ENCODE assay signal across 22 cellular contexts in the genomic region with DNA sequence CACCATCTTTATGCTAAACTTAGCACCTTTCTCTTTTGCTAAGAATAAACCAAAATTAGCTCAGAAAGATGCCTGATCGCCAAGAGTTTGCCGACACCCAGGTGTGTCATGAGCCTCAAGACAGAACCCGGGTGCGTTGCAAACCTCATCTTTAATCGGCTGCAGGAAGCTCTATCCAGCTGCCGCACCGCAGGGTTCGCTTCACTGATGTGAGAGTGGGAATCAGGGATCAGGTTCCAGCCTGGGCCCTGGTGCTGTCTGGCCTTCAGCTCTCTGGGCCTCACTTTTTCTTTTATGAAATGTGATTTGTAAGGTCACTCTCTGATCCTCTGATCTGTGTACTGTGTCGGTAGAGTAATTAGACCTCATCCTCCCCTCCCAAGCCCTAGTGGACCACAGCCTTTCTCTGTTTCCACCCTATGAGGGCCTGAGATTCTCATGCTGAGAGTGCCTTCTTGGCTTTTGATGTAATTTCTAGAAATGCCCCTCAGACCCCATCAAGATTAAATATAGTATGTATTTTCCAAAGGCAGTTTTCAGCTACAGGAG.
"Had no signal": no experiment of that assay in that cellular context is flagged by ENCODE, and none has a peak within 500 bp of the region (broad histone marks: within the 10 kb centered on the region; RNA-seq: fewer than 3 reads in every experiment).

No MANE protein-coding gene starts in this region.

- H3K27me3 Mint-ChIP-seq: activated CD4-positive, alpha-beta memory T cell treated with anti-CD3 and anti-CD28 coated beads, Interleukin-2, amount 10 ng/mL, durations not matched to agents 7 days and 5 days; activated CD4-positive, alpha-beta T cell treated with anti-CD3 and anti-CD28 coated beads, Interleukin-2, amount 10 ng/mL, durations not matched to agents 24 days and 14 days had no signal

- H3K4me3 Mint-ChIP-seq: activated CD4-positive, alpha-beta memory T cell treated with anti-CD3 and anti-CD28 coated beads, Interleukin-2, amount 10 ng/mL, durations not matched to agents 7 days and 5 days; activated CD4-positive, alpha-beta T cell treated with anti-CD3 and anti-CD28 coated beads, Interleukin-2, amount 10 ng/mL, durations not matched to agents 24 days and 14 days; natural killer cell treated with Interleukin-12 subunit alpha and Interleukin-12 subunit beta and Interleukin-15 and Interleukin-18, amount 100 ng/mL, for 72 hours had no signal

- H3K9me3 Mint-ChIP-seq: activated CD4-positive, alpha-beta memory T cell treated with anti-CD3 and anti-CD28 coated beads, Interleukin-2, amount 10 ng/mL, durations not matched to agents 7 days and 5 days; activated CD4-positive, alpha-beta T cell treated with anti-CD3 and anti-CD28 coated beads, Interleukin-2, amount 10 ng/mL, durations not matched to agents 24 days and 14 days; natural killer cell treated with Interleukin-12 subunit alpha and Interleukin-12 subunit beta and Interleukin-15 and Interleukin-18, amount 100 ng/mL, for 72 hours had no signal

- H3K36me3 ChIP-seq: brain microvascular endothelial cell, pancreas, right atrium auricular region, spleen, vagina had no signal

- H3K36me3 Mint-ChIP-seq: natural killer cell treated with Interleukin-12 subunit alpha and Interleukin-12 subunit beta and Interleukin-15 and Interleukin-18, amount 100 ng/mL, for 72 hours had no signal

- H3K27me3 ChIP-seq: brain microvascular endothelial cell, pancreas, right atrium auricular region, spleen, testis, vagina had no signal

- DNase-seq: activated CD4-positive, alpha-beta memory T cell treated with anti-CD3 and anti-CD28 coated beads, Interleukin-2, amount 10 ng/mL, durations not matched to agents 7 days and 5 days; activated CD4-positive, alpha-beta T cell treated with anti-CD3 and anti-CD28 coated beads, Interleukin-2, amount 10 ng/mL, durations not matched to agents 24 days and 14 days; activated gamma-delta T cell; activated naive CD4-positive, alpha-beta T cell treated with anti-CD3 and anti-CD28 coated beads, Interleukin-2, amount 50 U/mL, for 16 hours; activated T-cell treated with anti-CD3 and anti-CD28 coated beads for 4 hours; aorta; brain microvascular endothelial cell; central memory CD4-positive, alpha-beta T cell; effector memory CD4-positive, alpha-beta T cell; hippocampal formation; pancreas; psoas muscle; spleen; stimulated activated CD4-positive, alpha-beta T cell treated with anti-CD3 and anti-CD28 coated beads, Interleukin-4, amount 100 ng/mL, for 1 hour; stimulated activated naive CD4-positive, alpha-beta T cell; testis; trophoblast cell had no signal

- ATAC-seq: activated CD4-positive, CD25-positive, alpha-beta regulatory T cell treated with anti-CD3 and anti-CD28 coated beads, Interleukin-2, amount 50 U/mL, for 24 hours; esophagus mucosa; natural killer cell treated with Interleukin-12 subunit alpha and Interleukin-12 subunit beta and Interleukin-15 and Interleukin-18, amount 100 ng/mL, for 72 hours; pancreas; psoas muscle had no signal

- H3K27ac ChIP-seq: brain microvascular endothelial cell, pancreas, psoas muscle, right atrium auricular region, spleen, testis, vagina had no signal

- H3K4me3 ChIP-seq: pancreas, psoas muscle, right atrium auricular region, spleen, testis, vagina had no signal

- H3K4me1 Mint-ChIP-seq: activated CD4-positive, alpha-beta memory T cell treated with anti-CD3 and anti-CD28 coated beads, Interleukin-2, amount 10 ng/mL, durations not matched to agents 7 days and 5 days had no signal

- H3K27ac Mint-ChIP-seq: activated CD4-positive, alpha-beta memory T cell treated with anti-CD3 and anti-CD28 coated beads, Interleukin-2, amount 10 ng/mL, durations not matched to agents 7 days and 5 days; activated CD4-positive, alpha-beta T cell treated with anti-CD3 and anti-CD28 coated beads, Interleukin-2, amount 10 ng/mL, durations not matched to agents 24 days and 14 days; natural killer cell treated with Interleukin-12 subunit alpha and Interleukin-12 subunit beta and Interleukin-15 and Interleukin-18, amount 100 ng/mL, for 72 hours had no signal

- H3K9me3 ChIP-seq: pancreas, psoas muscle, right atrium auricular region, spleen, testis, vagina had no signal

- H3K4me1 ChIP-seq: pancreas, right atrium auricular region, spleen, vagina had no signal
